31 cellular contexts compared by ENCODE assay signal in genomic region chrX:118074086-118074485, GRCh38. TPM values are rescaled to one million over a fixed set of nuclear protein-coding genes. Genes with fewer than 3 reads are reported as not detected.
"Had no signal": no experiment of that assay in that cellular context is flagged by ENCODE, and none has a peak within 500 bp of the region (broad histone marks: within the 10 kb centered on the region; RNA-seq: fewer than 3 reads in every experiment).

No MANE protein-coding gene starts in this region.

- H3K27me3 Mint-ChIP-seq: activated B cell treated with CpG ODN at 0.5 μM for 24 hours; activated CD8-positive, alpha-beta T cell treated with anti-CD3 and anti-CD28 coated beads for 36 hours; activated naive CD4-positive, alpha-beta T cell treated with anti-CD3 and anti-CD28 coated beads, Interleukin-2, amount 50 U/mL, for 24 hours; activated naive CD8-positive, alpha-beta T cell treated with anti-CD3 and anti-CD28 coated beads for 36 hours; brain had no signal

- H3K9me3 Mint-ChIP-seq: activated CD8-positive, alpha-beta T cell treated with anti-CD3 and anti-CD28 coated beads for 36 hours; activated naive CD4-positive, alpha-beta T cell treated with anti-CD3 and anti-CD28 coated beads for 36 hours; activated naive CD4-positive, alpha-beta T cell treated with anti-CD3 and anti-CD28 coated beads, Interleukin-2, amount 50 U/mL, for 24 hours; activated naive CD8-positive, alpha-beta T cell treated with anti-CD3 and anti-CD28 coated beads for 36 hours; activated T-helper 1 cell treated with anti-CD3 and anti-CD28 coated beads, Interleukin-12 subunit alpha, Interleukin-12 subunit beta, Interleukin-2, Interleukin-4 antibody, amounts not matched to agents 30 ng/mL and 10 ng/mL and 1 ng/mL, durations not matched to agents 14 hours and 24 hours and 36 hours; activated T-helper 2 cell treated with anti-CD3 and anti-CD28 coated beads, Interferon-gamma antibody, Interleukin-2, Interleukin-4, amounts not matched to agents 10 μg/mL and 5 μg/mL and 100 μg/mL, durations not matched to agents 14 hours and 24 hours and 36 hours had no signal

- H3K36me3 Mint-ChIP-seq: activated naive CD4-positive, alpha-beta T cell treated with anti-CD3 and anti-CD28 coated beads, Interleukin-2, amount 50 U/mL, for 24 hours; activated naive CD8-positive, alpha-beta T cell treated with anti-CD3 and anti-CD28 coated beads for 36 hours had no signal

- FAIRE-seq: TTC549 had no signal

- H3K27ac Mint-ChIP-seq: activated B cell treated with CpG ODN at 0.5 μM for 24 hours; activated CD8-positive, alpha-beta T cell treated with anti-CD3 and anti-CD28 coated beads for 36 hours; activated naive CD4-positive, alpha-beta T cell treated with anti-CD3 and anti-CD28 coated beads for 36 hours; activated naive CD4-positive, alpha-beta T cell treated with anti-CD3 and anti-CD28 coated beads, Interleukin-2, amount 50 U/mL, for 24 hours; activated naive CD8-positive, alpha-beta T cell treated with anti-CD3 and anti-CD28 coated beads for 36 hours; activated T-helper 1 cell treated with anti-CD3 and anti-CD28 coated beads, Interleukin-12 subunit alpha, Interleukin-12 subunit beta, Interleukin-2, Interleukin-4 antibody, amounts not matched to agents 30 ng/mL and 10 ng/mL and 1 ng/mL, durations not matched to agents 14 hours and 24 hours and 36 hours; activated T-helper 2 cell treated with anti-CD3 and anti-CD28 coated beads, Interferon-gamma antibody, Interleukin-2, Interleukin-4, amounts not matched to agents 10 μg/mL and 5 μg/mL and 100 μg/mL, durations not matched to agents 14 hours and 24 hours and 36 hours; endodermal cell had no signal

- H3K4me1 Mint-ChIP-seq: activated B cell treated with CpG ODN at 0.5 μM for 24 hours; activated naive CD4-positive, alpha-beta T cell treated with anti-CD3 and anti-CD28 coated beads, Interleukin-2, amount 50 U/mL, for 24 hours; activated naive CD8-positive, alpha-beta T cell treated with anti-CD3 and anti-CD28 coated beads for 36 hours; brain; endodermal cell had no signal

- H3K27ac ChIP-seq: ascending aorta, cardiac muscle cell, colonic mucosa, esophagus muscularis mucosa, foreskin keratinocyte, gastrocnemius medialis, VCaP had no signal

- H3K27me3 ChIP-seq: ascending aorta, breast epithelium, cardiac muscle cell, colonic mucosa, esophagus muscularis mucosa, foreskin keratinocyte, gastrocnemius medialis had no signal

- H3K9me3 ChIP-seq: ascending aorta, breast epithelium, colonic mucosa, esophagus muscularis mucosa, gastrocnemius medialis had no signal

- H3K4me1 ChIP-seq: ascending aorta, breast epithelium, colonic mucosa, foreskin keratinocyte, gastrocnemius medialis had no signal

- H3K4me3 ChIP-seq: ascending aorta, breast epithelium, cardiac muscle cell, colonic mucosa, esophagus muscularis mucosa, gastrocnemius medialis had no signal

- DNase-seq: activated B cell treated with CpG ODN at 0.5 μM for 24 hours; activated CD4-positive, alpha-beta T cell treated with anti-CD3 and anti-CD28 coated beads for 48 hours; activated CD4-positive, alpha-beta T cell treated with anti-CD3 and anti-CD28 coated beads, Interleukin-2, amount 50 U/mL, for 1 hour; activated CD4-positive, alpha-beta T cell treated with anti-CD3 and anti-CD28 coated beads, Interleukin-2, amount 50 U/mL, for 48 hours; activated CD8-positive, alpha-beta memory T cell treated with anti-CD3 and anti-CD28 coated beads for 24 hours; activated CD8-positive, alpha-beta T cell treated with anti-CD3 and anti-CD28 coated beads for 36 hours; activated effector memory CD4-positive, alpha-beta T cell treated with anti-CD3 and anti-CD28 coated beads, Interleukin-2, amount 50 U/mL, for 16 hours; activated naive CD4-positive, alpha-beta T cell treated with anti-CD3 and anti-CD28 coated beads for 36 hours; activated naive CD8-positive, alpha-beta T cell treated with anti-CD3 and anti-CD28 coated beads for 36 hours; activated T-cell treated with anti-CD3 and anti-CD28 coated beads, Interleukin-2, amount 50 U/mL, for 1 hour; activated T-cell treated with anti-CD3 and anti-CD28 coated beads, Interleukin-2, amount 50 U/mL, for 48 hours; central memory CD4-positive, alpha-beta T cell; cerebellar nuclear complex; colonic mucosa; effector CD8-positive, alpha-beta T cell; endodermal cell; erythroblast; foreskin keratinocyte; gastrocnemius medialis; glutamatergic neuron; T-helper 2 cell had no signal

- H3K4me3 Mint-ChIP-seq: activated B cell treated with CpG ODN at 0.5 μM for 24 hours; activated CD8-positive, alpha-beta T cell treated with anti-CD3 and anti-CD28 coated beads for 36 hours; activated naive CD4-positive, alpha-beta T cell treated with anti-CD3 and anti-CD28 coated beads for 36 hours; activated naive CD4-positive, alpha-beta T cell treated with anti-CD3 and anti-CD28 coated beads, Interleukin-2, amount 50 U/mL, for 24 hours; activated naive CD8-positive, alpha-beta T cell treated with anti-CD3 and anti-CD28 coated beads for 36 hours; activated T-helper 1 cell treated with anti-CD3 and anti-CD28 coated beads, Interleukin-12 subunit alpha, Interleukin-12 subunit beta, Interleukin-2, Interleukin-4 antibody, amounts not matched to agents 30 ng/mL and 10 ng/mL and 1 ng/mL, durations not matched to agents 14 hours and 24 hours and 36 hours; brain; endodermal cell had no signal

- H3K36me3 ChIP-seq: ascending aorta, breast epithelium, cardiac muscle cell, colonic mucosa, esophagus muscularis mucosa, gastrocnemius medialis had no signal

RNA-seq across cellular contexts. Expression of gene KLHL13, which starts 42.5 kb away (rescaled TPM):
- total RNA-seq: activated B cell treated with CpG ODN at 0.5 μM for 24 hours; activated T-helper 1 cell treated with anti-CD3 and anti-CD28 coated beads, Interleukin-12 subunit alpha, Interleukin-12 subunit beta, Interleukin-2, Interleukin-4 antibody, amounts not matched to agents 30 ng/mL and 10 ng/mL and 1 ng/mL, durations not matched to agents 14 hours and 24 hours and 36 hours had no signal
